10 cellular contexts compared by ENCODE assay signal in genomic region chr5:74672215-74672877, GRCh38. TPM values are rescaled to one million over a fixed set of nuclear protein-coding genes. Genes with fewer than 3 reads are reported as not detected.
DNase-seq lines count a peak whose midpoint lies in the region; ATAC-seq lines count a peak whose summit lies in the region.
"Had no signal": no experiment of that assay in that cellular context is flagged by ENCODE, and none has a peak within 500 bp of the region (broad histone marks: within the 10 kb centered on the region; RNA-seq: fewer than 3 reads in every experiment).

No MANE protein-coding gene starts in this region.

- peak overlapping the region; percentile 3 for H3K27ac ChIP-seq in caudate nucleus (ENCODE audit: low read depth, low read length)

- peak; percentile 88 for ATAC-seq in left ventricle myocardium superior
- ATAC-seq in GM21367 (IDR thresholded peaks at IDR 0.05; ENCODE audit: unreplicated experiment): no peak
- ATAC-seq in GM19455 (IDR thresholded peaks at IDR 0.05; ENCODE audit: unreplicated experiment): no peak

- DNase-seq in DMS79 treated with DMSO at 0.1 percent for 48 hours (lab: John Stamatoyannopoulos, UW): peak; percentile 14
- no peak for DNase-seq in DMS79 (lab: John Stamatoyannopoulos, UW)
- DNase-seq in G401 (ENCODE audit: low spot score): peak; percentile 30
- DNase-seq in caudate nucleus (lab: John Stamatoyannopoulos, UW): peak in 1 of 61 donors; percentile 9
- DNase-seq in left ventricle myocardium superior: peak; percentile 48
- no peak for DNase-seq in hypothalamus (lab: John Stamatoyannopoulos, UW)
- DNase-seq: 8988T, GOT3 had no signal

- in situ Hi-C loops in G401 (cut with HindIII; ENCODE audit: low sequenced_read_pairs): no loop called here

- intact Hi-C loops in left ventricle myocardium superior (cut with micrococcal nuclease): no loop called here

RNA-seq across cellular contexts. Expression of gene HEXB, which starts 12.7 kb away (rescaled TPM):
- 661 and 662 TPM in 2 replicates for total RNA-seq in G401 (2014; rRNA removed; shearing (Covaris generic))
- total RNA-seq in left ventricle myocardium superior: 87.1 TPM

RNA-seq across cellular contexts. Expression of gene ENC1, which starts 31.8 kb away (rescaled TPM):
- 36.4 and 59.3 TPM in 2 replicates for total RNA-seq in G401 (2014; rRNA removed; shearing (Covaris generic))
- 2.7 TPM for total RNA-seq in left ventricle myocardium superior

Comparison
In these comparisons a context has a peak if more than half of its experiments do, and no peak if none do; other contexts are left out.
1. DNase-seq: peak in DMS79 treated with DMSO at 0.1 percent for 48 hours (single experiment), G401 (single experiment) and left ventricle myocardium superior (single experiment); none in DMS79 (single experiment) and hypothalamus (0 of 51).
2. RNA of gene ENC1, which starts 31.8 kb away (total RNA-seq): 36.4 to 59.3 TPM in G401; 2.7 TPM in left ventricle myocardium superior (single experiment); every median in the first group is over 10 times any median in the second.